13 cellular contexts compared by ENCODE assay signal in genomic region chrX:20432746-20433374, GRCh38.
DNase-seq lines count a peak whose midpoint lies in the region; ATAC-seq and TF ChIP-seq lines count a peak whose summit lies in the region.
"Had no signal": no experiment of that assay in that cellular context is flagged by ENCODE, and none has a peak within 500 bp of the region (broad histone marks: within the 10 kb centered on the region; RNA-seq: fewer than 3 reads in every experiment).

No MANE protein-coding gene starts in this region.

- CTCF ChIA-PET in A673 (lab: Charles Lee) = no interaction called here
- CTCF ChIA-PET in RWPE1 (lab: Yijun Ruan, JAX) = interaction anchor here (0.7 kb wide), 1 partner anchor 55 kb away, joined by 3 read pairs; no protein-coding TSS in a partner anchor

- POLR2A ChIA-PET in A673 (lab: Charles Lee; ENCODE audit: low non-redundant PET) = no interaction called here
- POLR2A ChIA-PET in RWPE1 (lab: Yijun Ruan, JAX; ENCODE audit: low non-redundant PET) = no interaction called here

- no peaks in the 10 kb centered on the region for H3K27me3 Mint-ChIP-seq in stimulated activated naive CD8-positive, alpha-beta T cell treated with anti-CD3 and anti-CD28 coated beads, Interleukin-15, Interleukin-2, amounts not matched to agents 100 ng/mL and 50 ng/mL, for 24 hours
- no peaks in the 10 kb centered on the region for H3K27me3 Mint-ChIP-seq in activated T-helper 1 cell treated with anti-CD3 and anti-CD28 coated beads, Interleukin-12 subunit alpha, Interleukin-12 subunit beta, Interleukin-2, Interleukin-4 antibody, amounts not matched to agents 30 ng/mL and 10 ng/mL and 1 ng/mL, durations not matched to agents 14 hours and 24 hours and 36 hours (ENCODE audit: insufficient read depth)
- no peaks in the 10 kb centered on the region for H3K27me3 Mint-ChIP-seq in stimulated activated naive CD8-positive, alpha-beta T cell treated with anti-CD3 and anti-CD28 coated beads, Interleukin-15, amount 100 ng/mL, for 72 hours
- H3K27me3 Mint-ChIP-seq: central memory CD8-positive, alpha-beta T cell had no signal

- ATAC-seq in stimulated activated naive CD8-positive, alpha-beta T cell treated with anti-CD3 and anti-CD28 coated beads, Interleukin-15, Interleukin-2, amounts not matched to agents 100 U/mL and 50 U/mL, for 24 hours = no peak
- peak; percentile 70 for ATAC-seq in HG02678 (IDR thresholded peaks at IDR 0.05; ENCODE audit: unreplicated experiment)
- peak; percentile 49 for ATAC-seq in stimulated activated naive CD8-positive, alpha-beta T cell treated with anti-CD3 and anti-CD28 coated beads, Interleukin-15, amount 100 ng/mL, for 72 hours
- ATAC-seq: HCT116 had no signal

- H3K9me3 Mint-ChIP-seq in stimulated activated naive CD8-positive, alpha-beta T cell treated with anti-CD3 and anti-CD28 coated beads, Interleukin-15, Interleukin-2, amounts not matched to agents 100 ng/mL and 50 ng/mL, for 24 hours = no peaks in the 10 kb centered on the region
- H3K9me3 Mint-ChIP-seq in activated T-helper 1 cell treated with anti-CD3 and anti-CD28 coated beads, Interleukin-12 subunit alpha, Interleukin-12 subunit beta, Interleukin-2, Interleukin-4 antibody, amounts not matched to agents 30 ng/mL and 10 ng/mL and 1 ng/mL, durations not matched to agents 14 hours and 24 hours and 36 hours = no peaks in the 10 kb centered on the region
- H3K9me3 Mint-ChIP-seq in stimulated activated naive CD8-positive, alpha-beta T cell treated with anti-CD3 and anti-CD28 coated beads, Interleukin-15, amount 100 ng/mL, for 72 hours = no peaks in the 10 kb centered on the region
- H3K9me3 Mint-ChIP-seq: central memory CD8-positive, alpha-beta T cell had no signal

- no TSS peak for BruUV-seq in A673 (replicated peaks; lab: Mats Ljungman, UMichigan)

- no peaks in the 10 kb centered on the region for H3K9me3 ChIP-seq in A673 (ENCODE audit: low read depth, low read length, poor library complexity, severe bottlenecking)

- peak overlapping the region; percentile 29 for H3K27ac Mint-ChIP-seq in stimulated activated naive CD8-positive, alpha-beta T cell treated with anti-CD3 and anti-CD28 coated beads, Interleukin-15, Interleukin-2, amounts not matched to agents 100 ng/mL and 50 ng/mL, for 24 hours
- H3K27ac Mint-ChIP-seq in activated T-helper 1 cell treated with anti-CD3 and anti-CD28 coated beads, Interleukin-12 subunit alpha, Interleukin-12 subunit beta, Interleukin-2, Interleukin-4 antibody, amounts not matched to agents 30 ng/mL and 10 ng/mL and 1 ng/mL, durations not matched to agents 14 hours and 24 hours and 36 hours = peak overlapping the region; percentile 92
- peak overlapping the region in 1 of 2 donors; percentile 46 for H3K27ac Mint-ChIP-seq in stimulated activated naive CD8-positive, alpha-beta T cell treated with anti-CD3 and anti-CD28 coated beads, Interleukin-15, amount 100 ng/mL, for 72 hours

- no peak overlapping the region for H3K4me3 Mint-ChIP-seq in stimulated activated naive CD8-positive, alpha-beta T cell treated with anti-CD3 and anti-CD28 coated beads, Interleukin-15, Interleukin-2, amounts not matched to agents 100 ng/mL and 50 ng/mL, for 24 hours
- peak overlapping the region; percentile 40 for H3K4me3 Mint-ChIP-seq in activated T-helper 1 cell treated with anti-CD3 and anti-CD28 coated beads, Interleukin-12 subunit alpha, Interleukin-12 subunit beta, Interleukin-2, Interleukin-4 antibody, amounts not matched to agents 30 ng/mL and 10 ng/mL and 1 ng/mL, durations not matched to agents 14 hours and 24 hours and 36 hours
- H3K4me3 Mint-ChIP-seq in stimulated activated naive CD8-positive, alpha-beta T cell treated with anti-CD3 and anti-CD28 coated beads, Interleukin-15, amount 100 ng/mL, for 72 hours = peak overlapping the region in 1 of 2 donors; percentile 60
- H3K4me3 Mint-ChIP-seq: central memory CD8-positive, alpha-beta T cell had no signal

- H3K27ac ChIP-seq in A673 (ENCODE audit: low read depth, low read length, poor library complexity, severe bottlenecking) = no peak overlapping the region
- no peak overlapping the region for H3K27ac ChIP-seq in RWPE1

- H3K4me3 ChIP-seq in A673 (ENCODE audit: low read depth, low read length, poor library complexity, severe bottlenecking) = no peak overlapping the region

- no peaks in the 10 kb centered on the region for H3K27me3 ChIP-seq in A673 (replicated peaks; ENCODE audit: insufficient read depth, low read depth, low read length, poor library complexity)

- TF ChIP-seq CTCF in A673 (conservative IDR thresholded peaks at IDR 0.05; ENCODE audit: low read depth, low read length) (no peak), RWPE1 (conservative IDR thresholded peaks at IDR 0.05; ENCODE audit: low read depth) (no peak)

- no peak for DNase-seq in stimulated activated naive CD8-positive, alpha-beta T cell treated with anti-CD3 and anti-CD28 coated beads, Interleukin-15, Interleukin-2, amounts not matched to agents 100 U/mL and 50 U/mL, for 24 hours
- DNase-seq in activated T-helper 1 cell treated with anti-CD3 and anti-CD28 coated beads, Interleukin-12 subunit alpha, Interleukin-12 subunit beta, Interleukin-2, Interleukin-4 antibody, amounts not matched to agents 30 ng/mL and 10 ng/mL and 1 ng/mL, durations not matched to agents 14 hours and 24 hours and 36 hours (ENCODE audit: low spot score) = no peak
- DNase-seq in stimulated activated naive CD8-positive, alpha-beta T cell treated with anti-CD3 and anti-CD28 coated beads, Interleukin-15, amount 100 ng/mL, for 72 hours = no peak
- DNase-seq in A673 (ENCODE audit: low spot score) (no peak), RWPE1 (ENCODE audit: low spot score) (no peak)
- DNase-seq in stimulated activated CD4-positive, alpha-beta T cell treated with anti-CD3 and anti-CD28 coated beads, Interleukin-15, amount 100 ng/mL, for 24 hours = no peak
- DNase-seq: activated CD4-positive, alpha-beta T cell treated with anti-CD3 and anti-CD28 coated beads for 48 hours; Kasumi-1; NCI-H2107 had no signal

- intact Hi-C loops in activated T-helper 1 cell treated with anti-CD3 and anti-CD28 coated beads, Interleukin-12 subunit alpha, Interleukin-12 subunit beta, Interleukin-2, Interleukin-4 antibody, amounts not matched to agents 30 ng/mL and 10 ng/mL and 1 ng/mL, durations not matched to agents 14 hours and 24 hours and 36 hours (cut with micrococcal nuclease) = loop anchor here (2.0 kb wide), 1 partner anchor 18 kb away; no protein-coding TSS in a partner anchor
- intact Hi-C loops in A673 (cut with micrococcal nuclease; ENCODE audit: unreplicated experiment) = no loop called here

- H3K36me3 Mint-ChIP-seq in stimulated activated naive CD8-positive, alpha-beta T cell treated with anti-CD3 and anti-CD28 coated beads, Interleukin-15, Interleukin-2, amounts not matched to agents 100 ng/mL and 50 ng/mL, for 24 hours (ENCODE audit: low read depth) = no peaks in the 10 kb centered on the region
- H3K36me3 Mint-ChIP-seq in activated T-helper 1 cell treated with anti-CD3 and anti-CD28 coated beads, Interleukin-12 subunit alpha, Interleukin-12 subunit beta, Interleukin-2, Interleukin-4 antibody, amounts not matched to agents 30 ng/mL and 10 ng/mL and 1 ng/mL, durations not matched to agents 14 hours and 24 hours and 36 hours (ENCODE audit: low read depth) = no peaks in the 10 kb centered on the region

- no peaks in the 10 kb centered on the region for H3K36me3 ChIP-seq in A673 (ENCODE audit: insufficient read depth, low read length, poor library complexity, severe bottlenecking)

- peaks cover 5% of the 10 kb centered on the region for H3K4me1 ChIP-seq in A673 (ENCODE audit: insufficient read depth, low read length, poor library complexity, severe bottlenecking)

- H3K4me1 Mint-ChIP-seq in stimulated activated naive CD8-positive, alpha-beta T cell treated with anti-CD3 and anti-CD28 coated beads, Interleukin-15, Interleukin-2, amounts not matched to agents 100 ng/mL and 50 ng/mL, for 24 hours (ENCODE audit: low read depth) = peaks cover 27% of the 10 kb centered on the region
- peaks cover 30% of the 10 kb centered on the region for H3K4me1 Mint-ChIP-seq in activated T-helper 1 cell treated with anti-CD3 and anti-CD28 coated beads, Interleukin-12 subunit alpha, Interleukin-12 subunit beta, Interleukin-2, Interleukin-4 antibody, amounts not matched to agents 30 ng/mL and 10 ng/mL and 1 ng/mL, durations not matched to agents 14 hours and 24 hours and 36 hours (ENCODE audit: low read depth)
- peaks cover 26% of the 10 kb centered on the region for H3K4me1 Mint-ChIP-seq in stimulated activated naive CD8-positive, alpha-beta T cell treated with anti-CD3 and anti-CD28 coated beads, Interleukin-15, amount 100 ng/mL, for 72 hours
